In genomic region chr7:68700414-68700813, GRCh38 we compare ENCODE assay signal across 22 cellular contexts.
DNase-seq lines count a peak whose midpoint lies in the region; ATAC-seq, FAIRE-seq and TF ChIP-seq lines count a peak whose summit lies in the region.
"Had no signal": no experiment of that assay in that cellular context is flagged by ENCODE, and none has a peak within 500 bp of the region (broad histone marks: within the 10 kb centered on the region; RNA-seq: fewer than 3 reads in every experiment).

No MANE protein-coding gene starts in this region.

- no peaks in the 10 kb centered on the region for H3K36me3 ChIP-seq in HepG2 (replicated peaks in 1 of 2; ENCODE audit: control insufficient read depth in 1 of 2, insufficient read depth in 2 of 2, low read length in 2 of 2)
- H3K36me3 ChIP-seq: right lobe of liver had no signal

- ATAC-seq in HepG2: no peak
- ATAC-seq: left cardiac atrium; right lobe of liver; stimulated activated naive B cell treated with anti-CD40 and anti-IgM and Interleukin-4, amounts not matched to agents 10 μg/mL and 1 μg/mL and 100 μg/mL, for 72 hours had no signal

- TF ChIP-seq CTCF in HepG2 (CRISPR knock-in tag; IDR thresholded peaks at IDR 0.05): no peak

- H3K4me3 ChIP-seq in HepG2 (replicated peaks in 1 of 3; ENCODE audit: insufficient read depth in 1 of 3, low read depth in 2 of 3, low read length in 3 of 3): no peak overlapping the region
- H3K4me3 ChIP-seq: right lobe of liver had no signal

- no peaks in the 10 kb centered on the region for H3K27me3 ChIP-seq in HepG2 (ENCODE audit: control insufficient read depth in 1 of 2, insufficient read depth in 2 of 2, low read length in 2 of 2)
- H3K27me3 ChIP-seq: right lobe of liver had no signal

- no TSS peak for BruUV-seq in HepG2 (replicated peaks; lab: Mats Ljungman, UMichigan)

- no peak overlapping the region for H3K27ac ChIP-seq in HepG2 (ENCODE audit: extremely low read length, insufficient read depth, low read length)
- H3K27ac ChIP-seq: right lobe of liver had no signal

- no peak for FAIRE-seq in HepG2 (lab: Jason Lieb, UNC)
- FAIRE-seq: A204.1, colon had no signal

- DNase-seq in NCI-H2171 treated with DMSO at 0.1 percent for 48 hours (lab: John Stamatoyannopoulos, UW) (peak; percentile 60), NCI-H2171 (lab: John Stamatoyannopoulos, UW) (no peak), astrocyte of the hippocampus (ENCODE audit: low read depth, low spot score) (peak; percentile 48), kidney tubule cell (ENCODE audit: low spot score) (peak; percentile 23), SW 1271 (lab: John Stamatoyannopoulos, UW) (no peak), HepG2 (ENCODE audit: low spot score) (no peak), SIG-M5 (lab: John Stamatoyannopoulos, UW) (no peak)
- DNase-seq in stimulated activated CD4-positive, alpha-beta T cell treated with anti-CD3 and anti-CD28 coated beads, Interleukin-4, amount 100 ng/mL, for 24 hours: no peak
- DNase-seq: activated gamma-delta T cell treated with Interleukin-2 at 50 U/mL for 16 hours; effector CD8-positive, alpha-beta T cell; foreskin melanocyte; H7; left cardiac atrium; mammary epithelial cell; NCI-H1092 treated with DMSO at 0.1 percent for 48 hours; NCI-H187; NCI-H2227 treated with DMSO at 0.1 percent for 48 hours; posterior cingulate gyrus; right lobe of liver; stimulated activated naive B cell treated with anti-CD40 and anti-IgM and Interleukin-4, amounts not matched to agents 10 μg/mL and 1 μg/mL and 100 μg/mL, for 72 hours had no signal

- WGBS in HepG2 (ENCODE audit: low lambda C conversion rate): 6% methylated on average over 3 of the region's 3 CpGs

- H3K9ac ChIP-seq in HepG2 (ENCODE audit: insufficient read depth, low read depth, low read length): no peak overlapping the region

- POLR2A ChIA-PET in HepG2 (lab: Yijun Ruan, JAX): no interaction called here

- intact Hi-C loops in HepG2 (cut with micrococcal nuclease; ENCODE audit: unreplicated experiment): no loop called here

- H3K9me3 ChIP-seq in HepG2 (ENCODE audit: low read length): peaks cover 4% of the 10 kb centered on the region
- H3K9me3 ChIP-seq: right lobe of liver had no signal

- no peak for TF ChIP-seq POLR2A in HepG2 (IDR thresholded peaks at IDR 0.05; ENCODE audit: insufficient read depth in 1 of 2, low read depth in 2 of 2, low read length in 2 of 2)

- H2AFZ ChIP-seq in HepG2 (ENCODE audit: low read length): no peak overlapping the region

- CTCF ChIA-PET in HepG2 (lab: Yijun Ruan, JAX; ENCODE audit: low intra/inter-chr PET ratio, low total read pairs): no interaction called here

- no peaks in the 10 kb centered on the region for H3K79me2 ChIP-seq in HepG2 (ENCODE audit: insufficient read depth, low read length)

- no peaks in the 10 kb centered on the region for H3K4me1 ChIP-seq in HepG2 (ENCODE audit: insufficient read depth, low read length)
- H3K4me1 ChIP-seq: right lobe of liver had no signal

- TF ChIP-seq RAD21 in HepG2 (CRISPR knock-in tag; IDR thresholded peaks at IDR 0.05): no peak

- no peak overlapping the region for H3K4me2 ChIP-seq in HepG2 (ENCODE audit: low read depth, low read length)

- no peaks in the 10 kb centered on the region for H4K20me1 ChIP-seq in HepG2 (ENCODE audit: insufficient read depth, low read length)

- in situ Hi-C loops in HepG2 (cut with HindIII; ENCODE audit: extremely low pct_ligation_motif_present, low pct_unique_long_range_greater_than_20kb): no loop called here

- TF ChIP-seq EP300 in HepG2 (IDR thresholded peaks at IDR 0.05; ENCODE audit: low read depth in 2 of 2, low read length in 2 of 2) (no peak), HepG2 (CRISPR knock-in tag; IDR thresholded peaks at IDR 0.05; ENCODE audit: borderline replicate concordance) (no peak)

TF ChIP-seq in HepG2, 621 proteins besides CTCF, POLR2A, EP300 and RAD21:
- TF ChIP-seq MLXIP (CRISPR knock-in tag; IDR thresholded peaks at IDR 0.05; ENCODE audit: borderline replicate concordance) (no peak), ZFP62 (CRISPR knock-in tag; IDR thresholded peaks at IDR 0.05) (no peak), ZNF552 (CRISPR knock-in tag; IDR thresholded peaks at IDR 0.05; ENCODE audit: borderline replicate concordance) (no peak), DMAP1 (CRISPR knock-in tag; IDR thresholded peaks at IDR 0.05) (no peak), HDAC2 (CRISPR knock-in tag; IDR thresholded peaks at IDR 0.05) (no peak), ZSCAN21 (CRISPR knock-in tag; IDR thresholded peaks at IDR 0.05; ENCODE audit: borderline replicate concordance) (no peak), NR2F1 (CRISPR knock-in tag; IDR thresholded peaks at IDR 0.05) (no peak), TFDP1 (CRISPR knock-in tag; IDR thresholded peaks at IDR 0.05; ENCODE audit: borderline replicate concordance) (no peak), RBM22 (optimal IDR thresholded peaks at IDR 0.05; ENCODE audit: low read length) (no peak), ZNF260 (CRISPR knock-in tag; IDR thresholded peaks at IDR 0.05; ENCODE audit: borderline replicate concordance, low read depth) (no peak), TOE1 (CRISPR knock-in tag; IDR thresholded peaks at IDR 0.05) (no peak), MXD4 (CRISPR knock-in tag; IDR thresholded peaks at IDR 0.05) (no peak), REST (IDR thresholded peaks at IDR 0.05; ENCODE audit: borderline replicate concordance in 1 of 2, low read depth in 1 of 2, low read length in 2 of 2) (no peak), ZNF567 (CRISPR knock-in tag; IDR thresholded peaks at IDR 0.05; ENCODE audit: borderline replicate concordance) (no peak), HNRNPK (IDR thresholded peaks at IDR 0.05; ENCODE audit: low read depth, low read length, poor library complexity, severe bottlenecking) (no peak), PRMT3 (CRISPR knock-in tag; IDR thresholded peaks at IDR 0.05; ENCODE audit: borderline replicate concordance, low read depth) (no peak), THAP11 (CRISPR knock-in tag; IDR thresholded peaks at IDR 0.05) (no peak)
TF ChIP-seq in HepG2: peak in this region for 0.

Comparison
In these comparisons a context has a peak if more than half of its experiments do, and no peak if none do; other contexts are left out.
1. DNase-seq: peak in NCI-H2171 treated with DMSO at 0.1 percent for 48 hours (single experiment), astrocyte of the hippocampus (single experiment) and kidney tubule cell (single experiment); none in NCI-H2171 (single experiment), SW 1271 (0 of 2), HepG2 (single experiment), SIG-M5 (single experiment) and stimulated activated CD4-positive, alpha-beta T cell treated with anti-CD3 and anti-CD28 coated beads, Interleukin-4, amount 100 ng/mL, for 24 hours (single experiment).